1 cellular context compared by ENCODE assay signal in the genomic region with DNA sequence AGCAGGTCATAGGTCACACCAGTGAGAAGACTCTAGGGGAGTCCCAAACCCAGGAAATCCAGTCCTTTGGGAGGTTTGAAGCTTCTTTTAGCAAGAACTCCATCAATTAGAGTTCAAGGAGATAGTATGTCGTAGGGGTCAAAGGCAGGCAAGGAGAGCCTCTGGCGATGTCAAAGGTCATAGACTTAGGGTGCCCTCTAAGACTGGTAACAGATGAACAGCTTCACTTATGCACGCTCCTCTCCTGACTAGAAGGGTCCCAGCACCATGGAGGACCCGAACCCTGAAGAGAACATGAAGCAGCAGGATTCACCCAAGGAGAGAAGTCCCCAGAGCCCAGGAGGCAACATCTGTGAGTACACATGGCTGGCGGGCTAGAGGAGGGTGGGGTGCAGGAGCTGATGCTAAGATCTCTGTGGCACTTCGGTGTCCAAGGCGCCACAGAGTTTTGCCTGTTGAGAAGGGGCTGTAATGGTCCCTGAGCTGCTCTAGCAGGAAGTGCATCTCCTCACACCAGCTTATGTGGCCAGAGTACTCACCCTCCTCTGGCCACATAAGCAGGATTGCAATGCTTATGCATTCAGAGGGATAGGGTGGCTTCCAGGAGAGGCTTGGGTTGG.
TF ChIP-seq lines count a peak whose summit lies in the region.

No MANE protein-coding gene starts in this region.

TF ChIP-seq in GM23338, 12 proteins besides CTCF, POLR2A, EP300 and RAD21 (continued from another document):
- TF ChIP-seq, protein P1, sequence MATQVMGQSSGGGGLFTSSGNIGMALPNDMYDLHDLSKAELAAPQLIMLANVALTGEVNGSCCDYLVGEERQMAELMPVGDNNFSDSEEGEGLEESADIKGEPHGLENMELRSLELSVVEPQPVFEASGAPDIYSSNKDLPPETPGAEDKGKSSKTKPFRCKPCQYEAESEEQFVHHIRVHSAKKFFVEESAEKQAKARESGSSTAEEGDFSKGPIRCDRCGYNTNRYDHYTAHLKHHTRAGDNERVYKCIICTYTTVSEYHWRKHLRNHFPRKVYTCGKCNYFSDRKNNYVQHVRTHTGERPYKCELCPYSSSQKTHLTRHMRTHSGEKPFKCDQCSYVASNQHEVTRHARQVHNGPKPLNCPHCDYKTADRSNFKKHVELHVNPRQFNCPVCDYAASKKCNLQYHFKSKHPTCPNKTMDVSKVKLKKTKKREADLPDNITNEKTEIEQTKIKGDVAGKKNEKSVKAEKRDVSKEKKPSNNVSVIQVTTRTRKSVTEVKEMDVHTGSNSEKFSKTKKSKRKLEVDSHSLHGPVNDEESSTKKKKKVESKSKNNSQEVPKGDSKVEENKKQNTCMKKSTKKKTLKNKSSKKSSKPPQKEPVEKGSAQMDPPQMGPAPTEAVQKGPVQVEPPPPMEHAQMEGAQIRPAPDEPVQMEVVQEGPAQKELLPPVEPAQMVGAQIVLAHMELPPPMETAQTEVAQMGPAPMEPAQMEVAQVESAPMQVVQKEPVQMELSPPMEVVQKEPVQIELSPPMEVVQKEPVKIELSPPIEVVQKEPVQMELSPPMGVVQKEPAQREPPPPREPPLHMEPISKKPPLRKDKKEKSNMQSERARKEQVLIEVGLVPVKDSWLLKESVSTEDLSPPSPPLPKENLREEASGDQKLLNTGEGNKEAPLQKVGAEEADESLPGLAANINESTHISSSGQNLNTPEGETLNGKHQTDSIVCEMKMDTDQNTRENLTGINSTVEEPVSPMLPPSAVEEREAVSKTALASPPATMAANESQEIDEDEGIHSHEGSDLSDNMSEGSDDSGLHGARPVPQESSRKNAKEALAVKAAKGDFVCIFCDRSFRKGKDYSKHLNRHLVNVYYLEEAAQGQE (IDR thresholded peaks at IDR 0.05; ENCODE audit: unreplicated experiment): no peak
- no peak for TF ChIP-seq JUNB (IDR thresholded peaks at IDR 0.05; ENCODE audit: unreplicated experiment)
- no peak for TF ChIP-seq NANOG (IDR thresholded peaks at IDR 0.05; ENCODE audit: borderline replicate concordance)
TF ChIP-seq in GM23338: peak in this region for 0.
